In the genomic region with DNA sequence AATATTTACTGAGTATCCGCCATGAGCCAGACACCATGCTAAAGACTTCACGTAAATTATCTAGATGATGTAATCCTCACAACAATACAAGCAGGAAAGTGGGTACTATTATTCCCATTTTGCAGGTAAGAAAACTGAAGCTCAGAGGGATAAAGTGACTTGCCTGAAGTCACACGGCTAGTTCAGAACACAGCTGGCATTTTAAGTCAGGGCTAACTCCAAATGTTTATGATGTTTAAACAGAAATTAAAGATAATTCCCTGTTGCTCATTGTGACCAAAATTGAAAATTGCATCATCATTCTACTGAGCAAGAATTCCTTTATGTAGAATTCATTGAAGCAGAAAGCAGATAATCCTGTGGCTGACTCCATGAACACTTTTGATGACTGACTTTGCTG, we compare ENCODE assay signal across 1 cellular context.
TF ChIP-seq lines count a peak whose summit lies in the region.

No MANE protein-coding gene starts in this region.

TF ChIP-seq in HEK293, 187 proteins besides CTCF, POLR2A, EP300 and RAD21 (continued from another document):
- TF ChIP-seq, protein P1, sequence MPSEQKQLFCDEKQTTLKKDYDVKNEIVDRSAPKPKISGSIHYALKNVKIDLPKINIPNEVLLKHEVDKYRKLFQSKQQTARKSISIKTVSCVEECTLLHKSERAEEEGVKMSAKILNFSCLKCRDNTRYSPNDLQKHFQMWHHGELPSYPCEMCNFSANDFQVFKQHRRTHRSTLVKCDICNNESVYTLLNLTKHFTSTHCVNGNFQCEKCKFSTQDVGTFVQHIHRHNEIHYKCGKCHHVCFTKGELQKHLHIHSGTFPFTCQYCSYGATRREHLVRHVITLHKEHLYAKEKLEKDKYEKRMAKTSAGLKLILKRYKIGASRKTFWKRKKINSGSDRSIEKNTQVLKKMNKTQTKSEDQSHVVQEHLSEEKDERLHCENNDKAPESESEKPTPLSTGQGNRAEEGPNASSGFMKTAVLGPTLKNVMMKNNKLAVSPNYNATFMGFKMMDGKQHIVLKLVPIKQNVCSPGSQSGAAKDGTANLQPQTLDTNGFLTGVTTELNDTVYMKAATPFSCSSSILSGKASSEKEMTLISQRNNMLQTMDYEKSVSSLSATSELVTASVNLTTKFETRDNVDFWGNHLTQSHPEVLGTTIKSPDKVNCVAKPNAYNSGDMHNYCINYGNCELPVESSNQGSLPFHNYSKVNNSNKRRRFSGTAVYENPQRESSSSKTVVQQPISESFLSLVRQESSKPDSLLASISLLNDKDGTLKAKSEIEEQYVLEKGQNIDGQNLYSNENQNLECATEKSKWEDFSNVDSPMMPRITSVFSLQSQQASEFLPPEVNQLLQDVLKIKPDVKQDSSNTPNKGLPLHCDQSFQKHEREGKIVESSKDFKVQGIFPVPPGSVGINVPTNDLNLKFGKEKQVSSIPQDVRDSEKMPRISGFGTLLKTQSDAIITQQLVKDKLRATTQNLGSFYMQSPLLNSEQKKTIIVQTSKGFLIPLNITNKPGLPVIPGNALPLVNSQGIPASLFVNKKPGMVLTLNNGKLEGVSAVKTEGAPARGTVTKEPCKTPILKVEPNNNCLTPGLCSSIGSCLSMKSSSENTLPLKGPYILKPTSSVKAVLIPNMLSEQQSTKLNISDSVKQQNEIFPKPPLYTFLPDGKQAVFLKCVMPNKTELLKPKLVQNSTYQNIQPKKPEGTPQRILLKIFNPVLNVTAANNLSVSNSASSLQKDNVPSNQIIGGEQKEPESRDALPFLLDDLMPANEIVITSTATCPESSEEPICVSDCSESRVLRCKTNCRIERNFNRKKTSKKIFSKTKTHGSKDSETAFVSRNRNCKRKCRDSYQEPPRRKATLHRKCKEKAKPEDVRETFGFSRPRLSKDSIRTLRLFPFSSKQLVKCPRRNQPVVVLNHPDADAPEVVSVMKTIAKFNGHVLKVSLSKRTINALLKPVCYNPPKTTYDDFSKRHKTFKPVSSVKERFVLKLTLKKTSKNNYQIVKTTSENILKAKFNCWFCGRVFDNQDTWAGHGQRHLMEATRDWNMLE (tag by site-specific recombination; conservative IDR thresholded peaks at IDR 0.05; ENCODE audit: low read depth): no peak
- TF ChIP-seq ZEB2 (tag by site-specific recombination; IDR thresholded peaks at IDR 0.05): peak; percentile 41; the same call in 1 of the 2 replicates
- TF ChIP-seq ZBTB8A (tag by site-specific recombination; IDR thresholded peaks at IDR 0.05): no peak
- TF ChIP-seq, protein P2, sequence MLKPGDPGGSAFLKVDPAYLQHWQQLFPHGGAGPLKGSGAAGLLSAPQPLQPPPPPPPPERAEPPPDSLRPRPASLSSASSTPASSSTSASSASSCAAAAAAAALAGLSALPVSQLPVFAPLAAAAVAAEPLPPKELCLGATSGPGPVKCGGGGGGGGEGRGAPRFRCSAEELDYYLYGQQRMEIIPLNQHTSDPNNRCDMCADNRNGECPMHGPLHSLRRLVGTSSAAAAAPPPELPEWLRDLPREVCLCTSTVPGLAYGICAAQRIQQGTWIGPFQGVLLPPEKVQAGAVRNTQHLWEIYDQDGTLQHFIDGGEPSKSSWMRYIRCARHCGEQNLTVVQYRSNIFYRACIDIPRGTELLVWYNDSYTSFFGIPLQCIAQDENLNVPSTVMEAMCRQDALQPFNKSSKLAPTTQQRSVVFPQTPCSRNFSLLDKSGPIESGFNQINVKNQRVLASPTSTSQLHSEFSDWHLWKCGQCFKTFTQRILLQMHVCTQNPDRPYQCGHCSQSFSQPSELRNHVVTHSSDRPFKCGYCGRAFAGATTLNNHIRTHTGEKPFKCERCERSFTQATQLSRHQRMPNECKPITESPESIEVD (tag by site-specific recombination; IDR thresholded peaks at IDR 0.05): peak; percentile 69; the same call in 1 of the 2 replicates
- peak; percentile 43; the same call in 1 of the 2 replicates for TF ChIP-seq FEZF1 (tag by site-specific recombination; IDR thresholded peaks at IDR 0.05)
- TF ChIP-seq ZSCAN16 (tag by site-specific recombination; IDR thresholded peaks at IDR 0.05): no peak
- TF ChIP-seq, protein P3, sequence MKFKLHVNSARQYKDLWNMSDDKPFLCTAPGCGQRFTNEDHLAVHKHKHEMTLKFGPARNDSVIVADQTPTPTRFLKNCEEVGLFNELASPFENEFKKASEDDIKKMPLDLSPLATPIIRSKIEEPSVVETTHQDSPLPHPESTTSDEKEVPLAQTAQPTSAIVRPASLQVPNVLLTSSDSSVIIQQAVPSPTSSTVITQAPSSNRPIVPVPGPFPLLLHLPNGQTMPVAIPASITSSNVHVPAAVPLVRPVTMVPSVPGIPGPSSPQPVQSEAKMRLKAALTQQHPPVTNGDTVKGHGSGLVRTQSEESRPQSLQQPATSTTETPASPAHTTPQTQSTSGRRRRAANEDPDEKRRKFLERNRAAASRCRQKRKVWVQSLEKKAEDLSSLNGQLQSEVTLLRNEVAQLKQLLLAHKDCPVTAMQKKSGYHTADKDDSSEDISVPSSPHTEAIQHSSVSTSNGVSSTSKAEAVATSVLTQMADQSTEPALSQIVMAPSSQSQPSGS (tag by site-specific recombination; IDR thresholded peaks at IDR 0.05; ENCODE audit: low read depth): 0 out of 2 replicates have a peak, but pooled peaks have one; percentile 2
- TF ChIP-seq ZNF133 (tag by site-specific recombination; IDR thresholded peaks at IDR 0.05): no peak
- TF ChIP-seq, protein P4, sequence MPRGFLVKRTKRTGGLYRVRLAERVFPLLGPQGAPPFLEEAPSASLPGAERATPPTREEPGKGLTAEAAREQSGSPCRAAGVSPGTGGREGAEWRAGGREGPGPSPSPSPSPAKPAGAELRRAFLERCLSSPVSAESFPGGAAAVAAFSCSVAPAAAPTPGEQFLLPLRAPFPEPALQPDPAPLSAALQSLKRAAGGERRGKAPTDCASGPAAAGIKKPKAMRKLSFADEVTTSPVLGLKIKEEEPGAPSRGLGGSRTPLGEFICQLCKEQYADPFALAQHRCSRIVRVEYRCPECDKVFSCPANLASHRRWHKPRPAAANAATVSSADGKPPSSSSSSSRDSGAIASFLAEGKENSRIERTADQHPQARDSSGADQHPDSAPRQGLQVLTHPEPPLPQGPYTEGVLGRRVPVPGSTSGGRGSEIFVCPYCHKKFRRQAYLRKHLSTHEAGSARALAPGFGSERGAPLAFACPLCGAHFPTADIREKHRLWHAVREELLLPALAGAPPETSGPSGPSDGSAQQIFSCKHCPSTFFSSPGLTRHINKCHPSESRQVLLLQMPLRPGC (tag by site-specific recombination; IDR thresholded peaks at IDR 0.05): 0 out of 2 replicates have a peak, but pooled peaks have one; percentile 16
- TF ChIP-seq ZNF366 (tag by site-specific recombination; conservative IDR thresholded peaks at IDR 0.05): peak; percentile 37; the same call in 1 of the 2 replicates
- TF ChIP-seq ZNF114 (tag by site-specific recombination; IDR thresholded peaks at IDR 0.05): no peak
- 0 out of 2 replicates have a peak, but pooled peaks have one; percentile 37 for TF ChIP-seq KLF8 (tag by site-specific recombination; IDR thresholded peaks at IDR 0.05)
- TF ChIP-seq ZNF571 (tag by site-specific recombination; IDR thresholded peaks at IDR 0.05): no peak
- 0 out of 2 replicates have a peak, but pooled peaks have one; percentile 27 for TF ChIP-seq SCRT2 (tag by site-specific recombination; IDR thresholded peaks at IDR 0.05)
- no peak for TF ChIP-seq SP7 (tag by site-specific recombination; IDR thresholded peaks at IDR 0.05)
- no peak for TF ChIP-seq ZNF138 (tag by site-specific recombination; IDR thresholded peaks at IDR 0.05; ENCODE audit: borderline replicate concordance)
- TF ChIP-seq, protein P5, sequence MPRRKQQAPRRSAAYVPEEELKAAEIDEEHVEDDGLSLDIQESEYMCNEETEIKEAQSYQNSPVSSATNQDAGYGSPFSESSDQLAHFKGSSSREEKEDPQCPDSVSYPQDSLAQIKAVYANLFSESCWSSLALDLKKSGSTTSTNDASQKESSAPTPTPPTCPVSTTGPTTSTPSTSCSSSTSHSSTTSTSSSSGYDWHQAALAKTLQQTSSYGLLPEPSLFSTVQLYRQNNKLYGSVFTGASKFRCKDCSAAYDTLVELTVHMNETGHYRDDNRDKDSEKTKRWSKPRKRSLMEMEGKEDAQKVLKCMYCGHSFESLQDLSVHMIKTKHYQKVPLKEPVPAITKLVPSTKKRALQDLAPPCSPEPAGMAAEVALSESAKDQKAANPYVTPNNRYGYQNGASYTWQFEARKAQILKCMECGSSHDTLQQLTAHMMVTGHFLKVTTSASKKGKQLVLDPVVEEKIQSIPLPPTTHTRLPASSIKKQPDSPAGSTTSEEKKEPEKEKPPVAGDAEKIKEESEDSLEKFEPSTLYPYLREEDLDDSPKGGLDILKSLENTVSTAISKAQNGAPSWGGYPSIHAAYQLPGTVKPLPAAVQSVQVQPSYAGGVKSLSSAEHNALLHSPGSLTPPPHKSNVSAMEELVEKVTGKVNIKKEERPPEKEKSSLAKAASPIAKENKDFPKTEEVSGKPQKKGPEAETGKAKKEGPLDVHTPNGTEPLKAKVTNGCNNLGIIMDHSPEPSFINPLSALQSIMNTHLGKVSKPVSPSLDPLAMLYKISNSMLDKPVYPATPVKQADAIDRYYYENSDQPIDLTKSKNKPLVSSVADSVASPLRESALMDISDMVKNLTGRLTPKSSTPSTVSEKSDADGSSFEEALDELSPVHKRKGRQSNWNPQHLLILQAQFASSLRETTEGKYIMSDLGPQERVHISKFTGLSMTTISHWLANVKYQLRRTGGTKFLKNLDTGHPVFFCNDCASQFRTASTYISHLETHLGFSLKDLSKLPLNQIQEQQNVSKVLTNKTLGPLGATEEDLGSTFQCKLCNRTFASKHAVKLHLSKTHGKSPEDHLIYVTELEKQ (tag by site-specific recombination; IDR thresholded peaks at IDR 0.05; ENCODE audit: borderline replicate concordance): no peak
- TF ChIP-seq, protein P6, sequence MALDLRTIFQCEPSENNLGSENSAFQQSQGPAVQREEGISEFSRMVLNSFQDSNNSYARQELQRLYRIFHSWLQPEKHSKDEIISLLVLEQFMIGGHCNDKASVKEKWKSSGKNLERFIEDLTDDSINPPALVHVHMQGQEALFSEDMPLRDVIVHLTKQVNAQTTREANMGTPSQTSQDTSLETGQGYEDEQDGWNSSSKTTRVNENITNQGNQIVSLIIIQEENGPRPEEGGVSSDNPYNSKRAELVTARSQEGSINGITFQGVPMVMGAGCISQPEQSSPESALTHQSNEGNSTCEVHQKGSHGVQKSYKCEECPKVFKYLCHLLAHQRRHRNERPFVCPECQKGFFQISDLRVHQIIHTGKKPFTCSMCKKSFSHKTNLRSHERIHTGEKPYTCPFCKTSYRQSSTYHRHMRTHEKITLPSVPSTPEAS (tag by site-specific recombination; IDR thresholded peaks at IDR 0.05): no peak
- 0 out of 2 replicates have a peak, but pooled peaks have one; percentile 14 for TF ChIP-seq ZNF184 (tag by site-specific recombination; IDR thresholded peaks at IDR 0.05)
